ENCODE assay signal across 20 cellular contexts in the genomic region with DNA sequence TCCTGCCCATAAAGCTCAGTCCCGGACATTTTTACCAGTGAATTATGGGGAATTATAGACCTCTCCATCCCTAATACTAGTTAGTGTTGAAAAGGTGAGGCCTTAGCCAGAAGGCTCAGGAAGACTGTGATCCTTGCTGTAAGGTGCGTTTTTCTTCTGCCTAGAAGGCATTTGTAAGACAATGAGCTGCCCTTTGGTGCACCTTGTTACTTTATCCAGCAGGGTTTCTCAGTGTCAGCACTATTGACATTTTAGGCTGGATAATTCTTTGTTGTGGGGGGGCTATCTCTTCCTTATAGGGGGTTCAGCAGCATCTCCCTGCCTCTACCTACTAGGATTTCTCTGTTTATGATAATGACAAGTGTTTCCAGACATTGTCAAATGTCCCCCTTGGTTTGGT.
DNase-seq lines count a peak whose midpoint lies in the region; ATAC-seq and TF ChIP-seq lines count a peak whose summit lies in the region.
"Had no signal": no experiment of that assay in that cellular context is flagged by ENCODE, and none has a peak within 500 bp of the region (broad histone marks: within the 10 kb centered on the region; RNA-seq: fewer than 3 reads in every experiment).

No MANE protein-coding gene starts in this region.

- H3K23me2 ChIP-seq in H9 (ENCODE audit: insufficient read length, low read depth, low read length, poor library complexity, severe bottlenecking): no peaks in the 10 kb centered on the region

- no peaks in the 10 kb centered on the region for H4K20me1 ChIP-seq in H9 (ENCODE audit: control insufficient read depth, insufficient read depth, insufficient read length)
- H4K20me1 ChIP-seq: BLaER1 treated with 17β-estradiol and CSF1 and Interleukin-3, amounts not matched to agents 10 nM and 100 nM had no signal

- no peak overlapping the region for H4K8ac ChIP-seq in H9 (replicated peaks; ENCODE audit: insufficient read length, low read depth, low read length)

- no peaks in the 10 kb centered on the region for H3K9me3 Mint-ChIP-seq in H9
- no peaks in the 10 kb centered on the region for H3K9me3 Mint-ChIP-seq in effector memory CD8-positive, alpha-beta T cell
- H3K9me3 Mint-ChIP-seq: CD4-positive, alpha-beta memory T cell; IgD-negative memory B cell had no signal

- H2AFZ ChIP-seq in H9 (ENCODE audit: low read length): no peak overlapping the region

- no peaks in the 10 kb centered on the region; the same call in 1 of the 2 replicates for H3K4me1 ChIP-seq in H9 (ENCODE audit: insufficient read depth, low read length)
- peaks cover 41% of the 10 kb centered on the region for H3K4me1 ChIP-seq in foreskin keratinocyte
- H3K4me1 ChIP-seq: HAP-1 had no signal

- no peaks in the 10 kb centered on the region; the same call in 1 of the 2 replicates for H3K27me3 Mint-ChIP-seq in H9 (ENCODE audit: low read depth)
- H3K27me3 Mint-ChIP-seq in effector memory CD8-positive, alpha-beta T cell: peaks cover 5 to 35% of the 10 kb centered on the region in 2 donors
- H3K27me3 Mint-ChIP-seq: IgD-negative memory B cell had no signal

- no peak overlapping the region for H2BK20ac ChIP-seq in H9 (ENCODE audit: low read depth, low read length, poor library complexity, severe bottlenecking)

- H2BK5ac ChIP-seq in H9 (ENCODE audit: insufficient read length, low read length): no peak overlapping the region

- H3K9ac ChIP-seq in H9 (ENCODE audit: extremely low read depth, insufficient read length, low read length): no peak overlapping the region
- H3K9ac ChIP-seq: BLaER1 treated with 17β-estradiol and CSF1 and Interleukin-3, amounts not matched to agents 10 nM and 100 nM had no signal

- H2BK120ac ChIP-seq in H9 (ENCODE audit: low read depth, low read length, poor library complexity, severe bottlenecking): no peak overlapping the region

- no peak overlapping the region for H3K4me2 ChIP-seq in H9 (ENCODE audit: insufficient read depth, insufficient read length, low read length)

- H2BK15ac ChIP-seq in H9 (ENCODE audit: low read depth, low read length): no peak overlapping the region

- TF ChIP-seq CTCF in H9 (conservative IDR thresholded peaks at IDR 0.05) (peak; percentile 37; the same call in 2 of the 3 replicates), VCaP (conservative IDR thresholded peaks at IDR 0.05) (no peak), foreskin keratinocyte (conservative IDR thresholded peaks at IDR 0.05) (peak; percentile 13), coronary artery (IDR thresholded peaks at IDR 0.05) (no peak)

- ATAC-seq in foreskin keratinocyte (no peak), GM18511 (IDR thresholded peaks at IDR 0.05; ENCODE audit: unreplicated experiment) (no peak)
- no peak for ATAC-seq in effector memory CD8-positive, alpha-beta T cell (replicated peaks)

- H3K27ac Mint-ChIP-seq in H9: no peak overlapping the region
- no peak overlapping the region for H3K27ac Mint-ChIP-seq in effector memory CD8-positive, alpha-beta T cell
- H3K27ac Mint-ChIP-seq: CD4-positive, alpha-beta memory T cell; IgD-negative memory B cell had no signal

- no peaks in the 10 kb centered on the region for H3K79me1 ChIP-seq in H9 (ENCODE audit: insufficient read depth, low read depth, low read length, poor library complexity, severe bottlenecking)

- no peak overlapping the region for H3K4me3 ChIP-seq in coronary artery
- H3K4me3 ChIP-seq: BLaER1 treated with 17β-estradiol and CSF1 and Interleukin-3, amounts not matched to agents 10 nM and 100 nM; HAP-1 had no signal

- no peaks in the 10 kb centered on the region for H3K79me2 ChIP-seq in H9 (ENCODE audit: insufficient read depth, low read length)

- no peak overlapping the region for H3K14ac ChIP-seq in H9 (ENCODE audit: insufficient read depth, low read length)

- peak; percentile 27 for DNase-seq in H9
- no peak for DNase-seq in foreskin keratinocyte
- DNase-seq in dermis blood vessel endothelial cell: no peak
- DNase-seq in coronary artery (ENCODE audit: low spot score): no peak
- DNase-seq in effector memory CD8-positive, alpha-beta T cell: no peak
- DNase-seq: CD4-positive, alpha-beta memory T cell; Karpas-422; NCI-H1105 treated with DMSO at 0.1 percent for 48 hours; NCI-H2081; NCI-H2171; NCI-H345; NCI-H524; NCI-H774; NK-92 treated with Interleukin-12 subunit alpha and Interleukin-12 subunit beta, amount 100 ng/mL, for 24 hours; Right ventricle myocardium superior had no signal

- H2AK5ac ChIP-seq in H9 (ENCODE audit: insufficient read length, low read length): no peak overlapping the region

- peaks cover 33 to 34% of the 10 kb centered on the region in 2 experiments for H3K4me1 Mint-ChIP-seq in H9
- H3K4me1 Mint-ChIP-seq in effector memory CD8-positive, alpha-beta T cell (ENCODE audit: low read depth in 2 of 2): no peaks in the 10 kb centered on the region
- H3K4me1 Mint-ChIP-seq: CD4-positive, alpha-beta memory T cell; IgD-negative memory B cell had no signal

- no peaks in the 10 kb centered on the region for H3K9me3 ChIP-seq in H9 (ENCODE audit: control insufficient read depth, low read depth, low read length)
- H3K9me3 ChIP-seq: BLaER1 treated with 17β-estradiol and CSF1 and Interleukin-3, amounts not matched to agents 10 nM and 100 nM; HAP-1 had no signal

- no peak overlapping the region for H3K4me3 Mint-ChIP-seq in H9
- no peak overlapping the region for H3K4me3 Mint-ChIP-seq in effector memory CD8-positive, alpha-beta T cell
- H3K4me3 Mint-ChIP-seq: CD4-positive, alpha-beta memory T cell; IgD-negative memory B cell had no signal

- no peak overlapping the region for H3K27ac ChIP-seq in H9 (ENCODE audit: insufficient read length, low read depth, low read length)
- H3K27ac ChIP-seq in VCaP: peak overlapping the region; percentile 91
- H3K27ac ChIP-seq in foreskin keratinocyte: peak overlapping the region; percentile 97
- H3K27ac ChIP-seq in coronary artery: no peak overlapping the region

- peaks cover 0 to 6% (median 0%) of the 10 kb centered on the region in 3 experiments; a peak in 2 of 7 replicates for H3K36me3 Mint-ChIP-seq in H9 (ENCODE audit: insufficient read depth in 1 of 3, low read depth in 3 of 3)
- H3K36me3 Mint-ChIP-seq in effector memory CD8-positive, alpha-beta T cell (ENCODE audit: insufficient read depth): no peaks in the 10 kb centered on the region
- H3K36me3 Mint-ChIP-seq: CD4-positive, alpha-beta memory T cell; IgD-negative memory B cell had no signal

- no peak overlapping the region for H2BK12ac ChIP-seq in H9 (ENCODE audit: insufficient read length, low read depth, low read length)

- no peak overlapping the region for H3T11ph ChIP-seq in H9 (ENCODE audit: low read length)

- no peak overlapping the region for H3K18ac ChIP-seq in H9 (ENCODE audit: insufficient read length, low read depth, low read length)

- H3K4ac ChIP-seq in H9 (ENCODE audit: low read depth, low read length): no peak overlapping the region

- H3K27me3 ChIP-seq in H9 (ENCODE audit: insufficient read depth, low read length) (no peaks in the 10 kb centered on the region), foreskin keratinocyte (no peaks in the 10 kb centered on the region)
- H3K27me3 ChIP-seq: BLaER1 treated with 17β-estradiol and CSF1 and Interleukin-3, amounts not matched to agents 10 nM and 100 nM had no signal

- WGBS in H9 (ENCODE audit: extremely low coverage, insufficient read length, low lambda C conversion rate): no CpG with 5 or more reads among the region's 2 CpGs

- H4K5ac ChIP-seq in H9 (ENCODE audit: insufficient read length, low read depth, low read length): no peak overlapping the region

- H4K91ac ChIP-seq in H9 (ENCODE audit: insufficient read length, low read depth, low read length): no peak overlapping the region

- H3K56ac ChIP-seq in H9 (ENCODE audit: insufficient read length, low read depth, low read length): no peak overlapping the region

- no peak overlapping the region for H3K23ac ChIP-seq in H9 (ENCODE audit: insufficient read length, low read depth, low read length)

Comparison
In these comparisons a context has a peak if more than half of its experiments do, and no peak if none do; other contexts are left out.
1. H3K27ac ChIP-seq: peak in VCaP (single experiment) and foreskin keratinocyte (single experiment); none in H9 (single experiment) and coronary artery (0 of 2).
2. CTCF ChIP-seq: peak in H9 (single experiment) and foreskin keratinocyte (single experiment); none in VCaP (single experiment) and coronary artery (single experiment).